In the genomic region with DNA sequence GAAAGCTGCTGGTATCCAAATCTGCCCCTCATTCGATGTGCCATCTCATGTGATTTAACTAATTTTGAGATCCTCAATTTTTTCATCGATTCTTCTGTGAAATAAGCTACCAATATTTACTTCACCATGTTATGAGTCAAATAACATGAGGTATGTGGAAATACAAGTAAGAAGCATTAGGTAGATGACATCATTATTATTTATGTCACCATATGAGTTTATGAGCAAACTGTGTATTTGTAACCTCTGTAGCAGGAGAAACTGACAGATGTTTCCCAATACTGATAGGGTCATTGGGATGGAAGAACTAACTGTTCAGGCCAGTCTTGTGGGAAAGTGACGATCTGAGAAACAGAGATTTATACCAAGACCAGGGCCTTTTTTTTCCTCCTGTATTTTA, we compare ENCODE assay signal across 30 cellular contexts.
"Had no signal": no experiment of that assay in that cellular context is flagged by ENCODE, and none has a peak within 500 bp of the region (broad histone marks: within the 10 kb centered on the region; RNA-seq: fewer than 3 reads in every experiment).

No MANE protein-coding gene starts in this region.

- H3K4me3 ChIP-seq: ascending aorta, cardiac muscle cell had no signal

- H3K9me3 ChIP-seq: ascending aorta had no signal

- H3K4me1 ChIP-seq: ascending aorta had no signal

- DNase-seq: activated B cell treated with CpG ODN at 0.5 μM for 24 hours; activated CD4-positive, alpha-beta memory T cell treated with anti-CD3 and anti-CD28 coated beads for 36 hours; activated CD4-positive, alpha-beta T cell treated with anti-CD3 and anti-CD28 coated beads for 4 hours; activated CD4-positive, alpha-beta T cell treated with anti-CD3 and anti-CD28 coated beads, Interleukin-2, amount 10 ng/mL, durations not matched to agents 24 days and 14 days; activated CD4-positive, alpha-beta T cell treated with anti-CD3 and anti-CD28 coated beads, Interleukin-2, amount 50 U/mL, for 1 hour; activated CD4-positive, alpha-beta T cell treated with anti-CD3 and anti-CD28 coated beads, Interleukin-2, amount 50 U/mL, for 4 hours; activated CD4-positive, CD25-positive, alpha-beta regulatory T cell treated with anti-CD3 and anti-CD28 coated beads, Interleukin-2, amount 50 U/mL, for 72 hours; activated CD8-positive, alpha-beta memory T cell treated with anti-CD3 and anti-CD28 coated beads for 24 hours; activated CD8-positive, alpha-beta memory T cell treated with anti-CD3 and anti-CD28 coated beads, Interleukin-2, amount 10 ng/mL, durations not matched to agents 7 days and 5 days; activated CD8-positive, alpha-beta memory T cell treated with anti-CD3 and anti-CD28 coated beads, Interleukin-2, amount 50 U/mL, for 48 hours; activated CD8-positive, alpha-beta T cell treated with anti-CD3 and anti-CD28 coated beads, Interleukin-2, amount 10 ng/mL, durations not matched to agents 7 days and 5 days; activated effector memory CD4-positive, alpha-beta T cell treated with Interleukin-2 at 50 U/mL for 16 hours; activated gamma-delta T cell; activated naive CD4-positive, alpha-beta T cell treated with anti-CD3 and anti-CD28 coated beads, Interleukin-2, amount 10 ng/mL, durations not matched to agents 7 days and 5 days; activated naive CD4-positive, alpha-beta T cell treated with Interleukin-2 at 50 U/mL for 16 hours; activated naive CD8-positive, alpha-beta T cell treated with anti-CD3 and anti-CD28 coated beads, Interleukin-2, amount 10 ng/mL, durations not matched to agents 7 days and 5 days; activated naive CD8-positive, alpha-beta T cell treated with anti-CD3 and anti-CD28 coated beads, Interleukin-2, amount 50 U/mL, for 24 hours; activated T-cell treated with anti-CD3 and anti-CD28 coated beads, Interleukin-2, amount 50 U/mL, for 24 hours; activated T-cell treated with anti-CD3 and anti-CD28 coated beads, Interleukin-2, amount 50 U/mL, for 48 hours; amygdala; anterior cingulate cortex; caudate nucleus; cerebellar nuclear complex; T-helper 2 cell; T-helper 9 cell had no signal

- H3K27ac ChIP-seq: ascending aorta, cardiac muscle cell, VCaP had no signal

- FAIRE-seq: bronchial epithelial cell, TTC549 had no signal

- H3K36me3 ChIP-seq: ascending aorta, cardiac muscle cell had no signal

- H3K27me3 ChIP-seq: ascending aorta, cardiac muscle cell had no signal
